Comparison of ENCODE assay signal across 23 cellular contexts in the genomic region with DNA sequence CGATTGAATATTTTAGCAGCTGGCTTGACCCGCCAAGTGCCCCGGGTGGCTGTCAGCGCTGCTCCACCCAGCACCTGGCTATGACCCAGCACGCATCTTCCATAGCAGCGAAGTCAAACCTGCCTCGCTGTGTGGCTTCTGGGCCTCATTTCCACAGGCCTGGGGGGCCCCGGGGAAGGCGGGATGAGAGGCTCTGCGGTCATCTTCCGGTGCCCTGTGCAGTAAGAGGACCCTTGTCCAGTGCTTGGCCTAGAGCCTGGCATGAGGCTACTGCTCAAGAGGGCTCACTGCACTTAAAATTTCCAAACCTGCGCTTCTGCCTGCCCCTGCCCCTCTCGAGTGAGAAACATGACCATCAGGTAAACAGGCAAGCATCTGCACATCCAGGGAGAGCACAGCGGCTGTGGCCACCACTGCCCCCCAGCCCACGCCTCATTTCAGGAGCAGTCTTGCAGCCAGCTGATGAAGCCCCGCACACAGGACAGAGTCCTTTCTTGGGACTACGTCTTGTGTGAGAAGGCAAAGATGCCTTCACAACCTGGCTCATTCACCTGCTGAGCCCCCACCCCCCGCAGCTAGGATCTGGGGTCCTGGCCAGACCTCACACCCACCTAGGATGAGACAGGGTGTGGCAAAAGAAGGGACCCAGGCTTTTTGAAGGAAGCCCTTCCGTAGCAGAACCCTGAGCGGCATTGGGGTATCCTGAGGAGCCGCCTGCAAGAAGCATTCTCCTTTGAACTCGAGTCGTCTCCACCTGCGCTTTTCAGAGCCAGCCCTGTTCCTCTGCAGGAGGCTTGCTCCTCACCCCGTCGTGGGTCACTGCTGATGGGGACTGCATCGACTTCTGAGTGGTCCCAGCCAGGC.
DNase-seq lines count a peak whose midpoint lies in the region; ATAC-seq, FAIRE-seq and TF ChIP-seq lines count a peak whose summit lies in the region.
"Had no signal": no experiment of that assay in that cellular context is flagged by ENCODE, and none has a peak within 500 bp of the region (broad histone marks: within the 10 kb centered on the region; RNA-seq: fewer than 3 reads in every experiment).

No MANE protein-coding gene starts in this region.

- H3K9me3 Mint-ChIP-seq in natural killer cell: no peaks in the 10 kb centered on the region
- no peaks in the 10 kb centered on the region for H3K9me3 Mint-ChIP-seq in natural killer cell treated with Interleukin-12 subunit alpha and Interleukin-12 subunit beta and Interleukin-15 and Interleukin-18, amount 100 ng/mL, for 72 hours
- H3K9me3 Mint-ChIP-seq: activated naive CD8-positive, alpha-beta T cell treated with anti-CD3 and anti-CD28 coated beads, Interleukin-2, amount 50 U/mL, for 24 hours; activated T-helper 1 cell treated with anti-CD3 and anti-CD28 coated beads, Interleukin-12 subunit alpha, Interleukin-12 subunit beta, Interleukin-2, Interleukin-4 antibody, amounts not matched to agents 30 ng/mL and 10 ng/mL and 1 ng/mL, durations not matched to agents 14 hours and 24 hours and 36 hours; CD4-positive, alpha-beta T cell; HFFc6; nephron; T-helper 1 cell treated with Interleukin-12 subunit alpha and Interleukin-12 subunit beta and Interleukin-4 antibody, amounts not matched to agents 30 μg/mL and 1 μg/mL, for 36 hours had no signal

- H4K91ac ChIP-seq in neuronal stem cell (ENCODE audit: low read depth, low read length, poor library complexity): peak overlapping the region; percentile 25

- no peak overlapping the region for H2AFZ ChIP-seq in neuronal stem cell (ENCODE audit: low read length)

- H3K18ac ChIP-seq in neuronal stem cell (ENCODE audit: low read length): peak overlapping the region; percentile 69

- no peaks in the 10 kb centered on the region for H3K36me3 Mint-ChIP-seq in natural killer cell
- H3K36me3 Mint-ChIP-seq in natural killer cell treated with Interleukin-12 subunit alpha and Interleukin-12 subunit beta and Interleukin-15 and Interleukin-18, amount 100 ng/mL, for 72 hours: no peaks in the 10 kb centered on the region

- H3K79me1 ChIP-seq in neuronal stem cell (ENCODE audit: low read depth, low read length): no peaks in the 10 kb centered on the region

- peaks cover 17 to 37% of the 10 kb centered on the region in 2 donors for H3K4me1 ChIP-seq in neuronal stem cell (ENCODE audit: control insufficient read depth in 2 of 2, insufficient read depth in 1 of 2, low read depth in 1 of 2, low read length in 2 of 2)
- H3K4me1 ChIP-seq: gastrocnemius medialis, psoas muscle had no signal

- H3K4me1 Mint-ChIP-seq in natural killer cell: peaks cover 32 to 43% of the 10 kb centered on the region in 2 donors
- peaks cover 17 to 20% of the 10 kb centered on the region in 2 donors for H3K4me1 Mint-ChIP-seq in natural killer cell treated with Interleukin-12 subunit alpha and Interleukin-12 subunit beta and Interleukin-15 and Interleukin-18, amount 100 ng/mL, for 72 hours (ENCODE audit: low read depth in 2 of 2)

- H3K27ac ChIP-seq in neuronal stem cell (replicated peaks; ENCODE audit: low read length): no peak overlapping the region
- H3K27ac ChIP-seq: brain microvascular endothelial cell, gastrocnemius medialis, HL-60, psoas muscle, WERI-Rb-1 had no signal

- H3K36me3 ChIP-seq in bronchial epithelial cell (ENCODE audit: control insufficient read depth, insufficient read depth, low read length) (no peaks in the 10 kb centered on the region), neuronal stem cell (replicated peaks in 1 of 2; ENCODE audit: control insufficient read depth in 2 of 2, insufficient read depth in 2 of 2, low read length in 2 of 2) (no peaks in the 10 kb centered on the region)
- H3K36me3 ChIP-seq: brain microvascular endothelial cell, gastrocnemius medialis, WERI-Rb-1 had no signal

- no peak overlapping the region for H3K23ac ChIP-seq in neuronal stem cell (ENCODE audit: low read depth, low read length, poor library complexity)

- H2BK12ac ChIP-seq in neuronal stem cell (ENCODE audit: low read length): peak overlapping the region; percentile 77

- H3K4ac ChIP-seq in neuronal stem cell (ENCODE audit: low read length): peak overlapping the region; percentile 70

- H3K27me3 ChIP-seq in bronchial epithelial cell (ENCODE audit: control insufficient read depth, insufficient read depth, low read length) (peaks cover 45% of the 10 kb centered on the region), neuronal stem cell (ENCODE audit: control insufficient read depth in 3 of 3, insufficient read depth in 3 of 3, low read depth in 1 of 3, low read length in 3 of 3) (peaks cover 0 to 86% (median 0%) of the 10 kb centered on the region in 3 experiments)

- H3K4me3 ChIP-seq in bronchial epithelial cell (ENCODE audit: low read depth, low read length) (no peak overlapping the region), neuronal stem cell (ENCODE audit: low read length in 2 of 2) (no peak overlapping the region)
- H3K4me3 ChIP-seq: gastrocnemius medialis, psoas muscle had no signal

- H2BK120ac ChIP-seq in neuronal stem cell (ENCODE audit: low read depth, low read length): peak overlapping the region; percentile 20

- no peak overlapping the region for H2BK5ac ChIP-seq in neuronal stem cell (ENCODE audit: low read length)

- TF ChIP-seq CTCF in natural killer cell (IDR thresholded peaks at IDR 0.05) (no peak), bronchial epithelial cell (IDR thresholded peaks at IDR 0.05; ENCODE audit: insufficient read depth, low read length, severe bottlenecking) (no peak)

- H3K4me3 Mint-ChIP-seq in natural killer cell: no peak overlapping the region
- H3K4me3 Mint-ChIP-seq in natural killer cell treated with Interleukin-12 subunit alpha and Interleukin-12 subunit beta and Interleukin-15 and Interleukin-18, amount 100 ng/mL, for 72 hours: no peak overlapping the region
- H3K4me3 Mint-ChIP-seq: activated naive CD8-positive, alpha-beta T cell treated with anti-CD3 and anti-CD28 coated beads, Interleukin-2, amount 50 U/mL, for 24 hours; activated T-helper 1 cell treated with anti-CD3 and anti-CD28 coated beads, Interleukin-12 subunit alpha, Interleukin-12 subunit beta, Interleukin-2, Interleukin-4 antibody, amounts not matched to agents 30 ng/mL and 10 ng/mL and 1 ng/mL, durations not matched to agents 14 hours and 24 hours and 36 hours; CD4-positive, alpha-beta T cell; HFFc6; T-helper 1 cell treated with Interleukin-12 subunit alpha and Interleukin-12 subunit beta and Interleukin-4 antibody, amounts not matched to agents 30 μg/mL and 1 μg/mL, for 36 hours had no signal

- peak overlapping the region; percentile 18 for H3K9ac ChIP-seq in neuronal stem cell (ENCODE audit: low read depth, low read length, poor library complexity)

- peaks cover 43 to 56% of the 10 kb centered on the region in 2 donors for H3K27me3 Mint-ChIP-seq in natural killer cell (ENCODE audit: low read depth in 2 of 2)
- peaks cover 35 to 37% of the 10 kb centered on the region in 2 donors for H3K27me3 Mint-ChIP-seq in natural killer cell treated with Interleukin-12 subunit alpha and Interleukin-12 subunit beta and Interleukin-15 and Interleukin-18, amount 100 ng/mL, for 72 hours

- no peaks in the 10 kb centered on the region for H3K9me3 ChIP-seq in neuronal stem cell (replicated peaks in 1 of 2; ENCODE audit: control insufficient read depth in 2 of 2, insufficient read depth in 1 of 2, low read depth in 1 of 2, low read length in 2 of 2)
- H3K9me3 ChIP-seq: gastrocnemius medialis, psoas muscle had no signal

- H3K4me2 ChIP-seq in neuronal stem cell (ENCODE audit: insufficient read depth, low read length, poor library complexity, severe bottlenecking): no peak overlapping the region

- no peak overlapping the region for H4K8ac ChIP-seq in neuronal stem cell (ENCODE audit: low read depth, low read length)

- H3K14ac ChIP-seq in neuronal stem cell (ENCODE audit: low read length): no peak overlapping the region

- FAIRE-seq in bronchial epithelial cell (lab: Jason Lieb, UNC): peak; percentile 68

- peak overlapping the region; percentile 86 for H2AK5ac ChIP-seq in neuronal stem cell (ENCODE audit: low read depth, low read length)

- WGBS in neuronal stem cell (ENCODE audit: extremely low coverage in 2 of 2, insufficient read length in 2 of 2, insufficient replicate concordance in 1 of 2), 2 donors: no CpG with 5 or more reads among the region's 27 CpGs

- H2BK15ac ChIP-seq in neuronal stem cell (ENCODE audit: low read length): peak overlapping the region; percentile 72

- intact Hi-C loops in natural killer cell (cut with micrococcal nuclease): no loop called here

- ATAC-seq in natural killer cell: no peak
- ATAC-seq in natural killer cell treated with Interleukin-12 subunit alpha and Interleukin-12 subunit beta and Interleukin-15 and Interleukin-18, amount 100 ng/mL, for 72 hours: no peak
- ATAC-seq: activated naive CD8-positive, alpha-beta T cell treated with anti-CD3 and anti-CD28 coated beads, Interleukin-2, amount 50 U/mL, for 24 hours; gastrocnemius medialis; psoas muscle had no signal

- DNase-seq in natural killer cell (peak; percentile 9), bronchial epithelial cell (ENCODE audit: low read depth) (no peak), neuronal stem cell (ENCODE audit: low spot score) (no peak), NCI-H2227 treated with DMSO at 0.1 percent for 48 hours (lab: John Stamatoyannopoulos, UW) (no peak), hippocampal formation (lab: John Stamatoyannopoulos, UW) (no peak), EL (no peak), NCI-H2081 treated with DMSO at 0.1 percent for 48 hours (lab: John Stamatoyannopoulos, UW) (no peak)
- DNase-seq in natural killer cell treated with Interleukin-12 subunit alpha and Interleukin-12 subunit beta and Interleukin-15 and Interleukin-18, amount 100 ng/mL, for 72 hours (ENCODE audit: low spot score): no peak
- DNase-seq: activated CD4-positive, alpha-beta T cell treated with anti-CD3 and anti-CD28 coated beads, Interleukin-2, amount 50 U/mL, for 48 hours; activated naive CD8-positive, alpha-beta T cell treated with anti-CD3 and anti-CD28 coated beads, Interleukin-2, amount 50 U/mL, for 24 hours; brain microvascular endothelial cell; DMS153; gastrocnemius medialis; HFFc6; NCI-H187; NCI-H510A treated with DMSO at 0.1 percent for 48 hours; psoas muscle; WERI-Rb-1 had no signal

- H3K27ac Mint-ChIP-seq in natural killer cell: no peak overlapping the region
- no peak overlapping the region for H3K27ac Mint-ChIP-seq in natural killer cell treated with Interleukin-12 subunit alpha and Interleukin-12 subunit beta and Interleukin-15 and Interleukin-18, amount 100 ng/mL, for 72 hours
- H3K27ac Mint-ChIP-seq: activated naive CD8-positive, alpha-beta T cell treated with anti-CD3 and anti-CD28 coated beads, Interleukin-2, amount 50 U/mL, for 24 hours; activated T-helper 1 cell treated with anti-CD3 and anti-CD28 coated beads, Interleukin-12 subunit alpha, Interleukin-12 subunit beta, Interleukin-2, Interleukin-4 antibody, amounts not matched to agents 30 ng/mL and 10 ng/mL and 1 ng/mL, durations not matched to agents 14 hours and 24 hours and 36 hours; CD4-positive, alpha-beta T cell; HFFc6; nephron; T-helper 1 cell treated with Interleukin-12 subunit alpha and Interleukin-12 subunit beta and Interleukin-4 antibody, amounts not matched to agents 30 μg/mL and 1 μg/mL, for 36 hours had no signal
